Comparison of ENCODE assay signal across 22 cellular contexts in genomic region chr1:61392417-61393242, GRCh38.
A peak's percentile ranks its signal among the peaks of the same experiment; 100 is the strongest.
DNase-seq lines count a peak whose midpoint lies in the region; ATAC-seq and TF ChIP-seq lines count a peak whose summit lies in the region.
"Had no signal": no experiment of that assay in that cellular context is flagged by ENCODE, and none has a peak within 500 bp of the region (broad histone marks: within the 10 kb centered on the region; RNA-seq: fewer than 3 reads in every experiment).

No MANE protein-coding gene starts in this region.

- POLR2A ChIA-PET in HEK293T (lab: Yijun Ruan, JAX) = interaction anchor here (1.2 kb wide), 1 partner anchor 310 kb away, joined by 3 read pairs; the partner anchor contains the start of gene NFIA

- H3K4me1 ChIP-seq in skeletal muscle tissue (ENCODE audit: control insufficient read depth in 3 of 3, insufficient read depth in 3 of 3, low read length in 3 of 3) = peaks cover 4 to 14% (median 14%) of the 10 kb centered on the region in 3 donors
- H3K4me1 ChIP-seq: breast epithelium, upper lobe of left lung had no signal

- TF ChIP-seq CTCF in VCaP (conservative IDR thresholded peaks at IDR 0.05) = no peak

- H3K9ac ChIP-seq in skeletal muscle tissue (ENCODE audit: low read depth in 1 of 3, low read length in 3 of 3) = no peak overlapping the region

- no peak overlapping the region for H3K4me3 ChIP-seq in skeletal muscle tissue (ENCODE audit: low read length in 3 of 3)
- H3K4me3 ChIP-seq: breast epithelium, upper lobe of left lung had no signal

- CTCF ChIA-PET in HEK293T (lab: Yijun Ruan, JAX) = interaction anchor here (0.6 kb wide), 1 partner anchor 1227 kb away, joined by 3 read pairs; no protein-coding TSS in a partner anchor

- H3K36me3 ChIP-seq in skeletal muscle tissue (ENCODE audit: control insufficient read depth in 3 of 3, insufficient read depth in 3 of 3, low read length in 3 of 3) = peaks cover 3 to 7% (median 6%) of the 10 kb centered on the region in 3 donors
- H3K36me3 ChIP-seq: breast epithelium had no signal

- peaks cover 0 to 5% (median 4%) of the 10 kb centered on the region in 3 donors for H3K9me3 ChIP-seq in skeletal muscle tissue (ENCODE audit: control insufficient read depth in 3 of 3, low read length in 3 of 3)

- no peak for ATAC-seq in GM18868 (IDR thresholded peaks at IDR 0.05; ENCODE audit: unreplicated experiment)
- ATAC-seq: natural killer cell, T-cell had no signal

- no peak for DNase-seq in HEK293T (ENCODE audit: extremely low spot score)
- DNase-seq in NCI-H2227 treated with DMSO at 0.1 percent for 48 hours (lab: John Stamatoyannopoulos, UW) = peak; percentile 39
- no peak for DNase-seq in activated gamma-delta T cell (lab: John Stamatoyannopoulos, UW)
- DNase-seq in LoVo (ENCODE audit: low spot score) = no peak
- DNase-seq: activated CD4-positive, alpha-beta T cell treated with anti-CD3 and anti-CD28 coated beads, Interleukin-2, amount 50 U/mL, for 4 hours; activated naive CD4-positive, alpha-beta T cell treated with anti-CD3 and anti-CD28 coated beads, Interleukin-2, amount 10 ng/mL, durations not matched to agents 7 days and 5 days; amniotic stem cell; Calu3; HFFc6; natural killer cell; NCI-H1694 treated with DMSO at 0.1 percent for 48 hours; NCI-H226; right cardiac atrium; SHP77; stimulated activated CD4-positive, alpha-beta T cell treated with anti-CD3 and anti-CD28 coated beads, Interleukin-2, amount 100 ng/mL, for 48 hours; substantia nigra; T-cell; upper lobe of left lung had no signal

- no peaks in the 10 kb centered on the region for H3K27me3 ChIP-seq in skeletal muscle tissue (ENCODE audit: control insufficient read depth in 3 of 3, insufficient read depth in 3 of 3, low read length in 3 of 3)
- H3K27me3 ChIP-seq: breast epithelium, upper lobe of left lung had no signal

- peak overlapping the region; percentile 92 for H3K27ac ChIP-seq in VCaP
- H3K27ac ChIP-seq in skeletal muscle tissue (ENCODE audit: low read depth, low read length) = peak overlapping the region; percentile 22
- H3K27ac ChIP-seq: upper lobe of left lung had no signal

TF ChIP-seq in HEK293T, 16 proteins besides CTCF, POLR2A, EP300 and RAD21:
- TF ChIP-seq L3MBTL2 (conservative IDR thresholded peaks at IDR 0.05) = no peak
- TF ChIP-seq PKNOX1 (IDR thresholded peaks at IDR 0.05) = peak; percentile 64; the same call in 1 of the 2 replicates
- TF ChIP-seq CTBP1 (IDR thresholded peaks at IDR 0.05; ENCODE audit: borderline replicate concordance) = no peak
- TF ChIP-seq FOXK2 (IDR thresholded peaks at IDR 0.05) = no peak
